Comparison of ENCODE assay signal across 9 cellular contexts in the genomic region with DNA sequence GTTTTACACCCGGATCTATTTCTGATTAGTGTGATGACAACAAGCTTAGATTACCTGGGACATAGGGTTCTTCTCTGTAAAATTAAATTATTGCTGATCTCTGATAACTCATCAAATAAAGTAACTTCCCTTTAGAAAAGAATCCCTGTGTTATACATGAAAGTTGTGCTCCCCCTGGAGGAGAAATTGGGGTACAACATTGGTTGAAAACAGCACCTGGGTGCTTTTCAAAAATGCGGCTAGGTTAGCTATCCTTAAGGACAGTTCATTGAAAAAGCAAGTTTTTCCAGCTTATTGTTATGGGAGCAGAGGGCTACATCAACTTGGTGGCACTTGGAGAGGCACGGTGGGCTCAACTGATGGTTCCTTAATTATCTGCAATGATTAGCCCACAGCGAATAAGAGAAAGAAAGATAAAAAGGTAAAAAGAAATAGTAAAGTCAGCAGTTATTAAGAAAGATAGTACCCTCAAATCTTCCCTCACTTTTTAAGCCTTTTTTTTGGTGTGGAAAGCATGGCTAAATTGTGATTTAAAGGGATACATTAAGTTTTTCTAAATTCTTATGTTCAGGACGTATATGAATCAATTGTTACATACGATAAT.
DNase-seq lines count a peak whose midpoint lies in the region; ATAC-seq and TF ChIP-seq lines count a peak whose summit lies in the region.
"Had no signal": no experiment of that assay in that cellular context is flagged by ENCODE, and none has a peak within 500 bp of the region (broad histone marks: within the 10 kb centered on the region; RNA-seq: fewer than 3 reads in every experiment).

No MANE protein-coding gene starts in this region.

- H3K4me3 Mint-ChIP-seq in CD14-positive monocyte, result no peak overlapping the region

- H3K4me1 ChIP-seq in uterus, result no peaks in the 10 kb centered on the region

- TF ChIP-seq POLR2A in uterus (IDR thresholded peaks at IDR 0.05), result no peak

- no peaks in the 10 kb centered on the region for H3K36me3 Mint-ChIP-seq in CD14-positive monocyte

- intact Hi-C loops in CD14-positive monocyte (cut with micrococcal nuclease) (no loop called here), left colon (cut with DNase I, micrococcal nuclease) (loop anchor here in 1 of 2 donors (10.0 kb wide), 1 partner anchor 165 kb away; no protein-coding TSS in a partner anchor), uterus (cut with DNase I; ENCODE audit: low total_unique reads) (no loop called here)

- TF ChIP-seq CTCF in CD14-positive monocyte (IDR thresholded peaks at IDR 0.05) (peak; percentile 82), GM12873 (IDR thresholded peaks at IDR 0.05; ENCODE audit: insufficient read depth, low read depth, low read length, missing control alignments) (peak; percentile 73), uterus (IDR thresholded peaks at IDR 0.05) (peak; percentile 39 to 53 (median 49))

- DNase-seq in CD14-positive monocyte (ENCODE audit: low spot score) (no peak), NCI-H460 (ENCODE audit: extremely low read depth, low read depth) (peak; percentile 65), astrocyte of the hippocampus (ENCODE audit: low read depth, low spot score) (peak; percentile 68), left colon (peak in 1 of 2 donors; percentile 22), uterus (no peak)

- no peak overlapping the region for H3K27ac ChIP-seq in uterus
- H3K27ac ChIP-seq: neutrophil had no signal

- peaks cover 2 to 11% (median 3%) of the 10 kb centered on the region in 3 donors for H3K27me3 Mint-ChIP-seq in CD14-positive monocyte (ENCODE audit: low read depth in 3 of 3)

- H3K4me1 Mint-ChIP-seq in CD14-positive monocyte, result no peaks in the 10 kb centered on the region

- H3K27me3 ChIP-seq in uterus, result no peaks in the 10 kb centered on the region

- ATAC-seq in HG02981 (IDR thresholded peaks at IDR 0.05; ENCODE audit: unreplicated experiment) (peak; percentile 77), left colon (peak; percentile 48), GM19395 (IDR thresholded peaks at IDR 0.05; ENCODE audit: unreplicated experiment) (no peak)

- no peaks in the 10 kb centered on the region for H3K9me3 ChIP-seq in uterus
- H3K9me3 ChIP-seq: neutrophil had no signal

- H3K36me3 ChIP-seq in uterus, result no peaks in the 10 kb centered on the region
- H3K36me3 ChIP-seq: neutrophil had no signal

- no peak overlapping the region for H3K27ac Mint-ChIP-seq in CD14-positive monocyte

- H3K9me3 Mint-ChIP-seq in CD14-positive monocyte, result no peaks in the 10 kb centered on the region

- H3K4me3 ChIP-seq in uterus, result no peak overlapping the region

Comparison
In these comparisons a context has a peak if more than half of its experiments do, and no peak if none do; other contexts are left out.
1. DNase-seq: peak in NCI-H460 (single experiment) and astrocyte of the hippocampus (single experiment); none in CD14-positive monocyte (single experiment) and uterus (0 of 2).
2. Peak in every context shown above with its lines, with median percentiles within 50 percentile points of each other: CTCF ChIP-seq.